ENCODE assay signal across 5 cellular contexts in the genomic region with DNA sequence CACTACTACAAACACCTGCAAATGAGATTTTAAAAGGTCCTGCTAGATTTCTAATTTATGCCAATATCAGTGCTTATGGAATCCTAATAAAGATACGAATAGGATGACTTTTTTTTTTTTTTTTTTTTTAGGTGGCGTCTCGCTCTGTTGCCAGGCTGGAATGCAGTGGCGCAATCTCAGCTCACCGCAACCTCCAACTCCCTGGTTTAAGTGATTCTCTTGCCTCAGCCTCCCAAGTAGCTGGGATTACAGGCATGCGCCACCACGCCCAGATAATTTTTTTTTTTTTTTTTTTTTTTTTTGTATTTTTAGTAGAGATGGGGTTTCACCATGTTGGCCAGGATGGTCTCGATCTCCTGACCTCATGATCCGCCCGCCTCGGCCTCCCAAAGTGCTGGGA.
A peak's percentile ranks its signal among the peaks of the same experiment; 100 is the strongest.
DNase-seq lines count a peak whose midpoint lies in the region; ATAC-seq and TF ChIP-seq lines count a peak whose summit lies in the region.
"Not testable (repeated sequence)": the region's sequence is repeated elsewhere in the genome, so short reads cannot be mapped to it uniquely, and the experiment has no call there.

No MANE protein-coding gene starts in this region.

- peak overlapping the region; percentile 9 for H3K27ac Mint-ChIP-seq in T-helper 17 cell
- H3K27ac Mint-ChIP-seq in memory B cell = peak overlapping the region; percentile 73

- CTCF ChIA-PET in HEK293 (lab: Yijun Ruan, JAX) = interaction anchor here (1.3 kb wide), 1 partner anchor 15 kb away, joined by 7 read pairs; no protein-coding TSS in a partner anchor

- not testable (repeated sequence) for H3K27me3 Mint-ChIP-seq in T-helper 17 cell, memory B cell

- H3K4me1 ChIP-seq in HEK293 (ENCODE audit: control insufficient read depth, insufficient read depth, low read length) = not testable (repeated sequence)

- POLR2A ChIA-PET in HEK293 (lab: Yijun Ruan, JAX) = not testable (repeated sequence)

- not testable (repeated sequence) for ATAC-seq in T-helper 17 cell; memory B cell (ENCODE audit: low read depth)

- not testable (repeated sequence) for H3K9me3 ChIP-seq in HEK293 (ENCODE audit: control insufficient read depth, insufficient read depth, low read depth, low read length); T-helper 17 cell (ENCODE audit: control insufficient read depth, low read length, poor library complexity, severe bottlenecking)

- H3K4me1 Mint-ChIP-seq in T-helper 17 cell = peaks cover 17% of the 10 kb centered on the region
- not testable (repeated sequence) for H3K4me1 Mint-ChIP-seq in memory B cell

- H3K4me3 Mint-ChIP-seq in T-helper 17 cell, memory B cell: not testable (repeated sequence)

- not testable (repeated sequence) for H3K9me3 Mint-ChIP-seq in memory B cell

- not testable (repeated sequence) for H3K4me3 ChIP-seq in HEK293 (ENCODE audit: low read depth, low read length)

- not testable (repeated sequence) for DNase-seq in T-helper 17 cell; memory B cell (ENCODE audit: low spot score in 2 of 2)
- DNase-seq in glomerular visceral epithelial cell (ENCODE audit: extremely low spot score) = peak; percentile 16
- peak; percentile 7 for DNase-seq in renal cortical epithelial cell (ENCODE audit: low read depth)

- TF ChIP-seq CTCF in HEK293 (tag by site-specific recombination; IDR thresholded peaks at IDR 0.05) = not testable (repeated sequence)

- not testable (repeated sequence) for H3K36me3 Mint-ChIP-seq in T-helper 17 cell (ENCODE audit: low read depth)
- peaks cover 40% of the 10 kb centered on the region for H3K36me3 Mint-ChIP-seq in memory B cell

- peaks cover 41 to 80% of the 10 kb centered on the region in 2 experiments for H3K36me3 ChIP-seq in HEK293 (ENCODE audit: control insufficient read depth in 2 of 2, insufficient read depth in 1 of 2, low read length in 2 of 2)

- not testable (repeated sequence) for H3K27ac ChIP-seq in HEK293 (ENCODE audit: extremely low read depth, low read depth, low read length)

TF ChIP-seq in HEK293, 187 proteins besides CTCF, POLR2A, EP300 and RAD21:
- TF ChIP-seq ZNF362 (tag by site-specific recombination; IDR thresholded peaks at IDR 0.05) = 0 out of 2 replicates have a peak, but pooled peaks have one; percentile 66
